In the genomic region with DNA sequence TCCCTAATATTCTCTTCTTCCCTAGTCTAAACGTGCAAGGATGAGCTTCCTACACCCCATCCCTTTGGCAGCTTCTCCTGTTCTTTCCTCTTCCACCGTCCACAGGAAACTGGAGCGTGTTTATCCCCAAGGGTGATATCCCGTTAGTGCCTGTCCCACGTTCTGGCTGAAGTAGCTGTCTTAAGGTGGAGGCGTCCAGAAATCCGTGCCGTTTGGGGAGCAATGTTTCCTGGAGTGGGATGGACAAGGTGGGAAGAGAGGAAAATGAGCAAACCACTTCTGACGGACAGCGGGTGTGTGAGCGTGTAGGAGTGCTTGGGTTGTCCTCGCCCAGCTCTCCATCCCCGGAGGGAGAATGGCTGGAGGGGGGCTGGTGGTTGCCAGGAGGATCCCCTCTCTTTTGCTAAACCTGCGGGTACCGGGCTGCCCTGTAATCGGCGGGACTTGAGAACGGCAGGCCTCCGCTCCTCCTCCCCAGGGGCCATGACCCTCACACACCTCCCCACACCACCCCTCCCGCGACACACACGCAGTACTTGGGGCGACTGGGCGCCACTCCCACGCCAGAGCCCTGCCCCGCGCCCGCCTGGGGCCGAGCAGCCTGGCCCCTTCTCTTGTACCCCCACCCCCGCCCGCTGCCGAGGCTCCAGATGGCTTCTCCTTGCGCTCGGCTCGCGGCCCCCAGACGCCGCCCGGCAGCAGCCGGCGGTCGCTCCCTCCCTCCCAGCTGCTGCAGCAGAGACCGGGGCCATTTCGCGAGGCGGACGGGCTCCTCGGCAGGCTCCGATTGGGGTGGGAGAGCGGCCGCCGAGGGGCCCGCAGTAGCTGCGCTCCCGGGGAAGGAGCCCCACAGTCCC, we compare ENCODE assay signal across 8 cellular contexts. TPM values are rescaled to one million over a fixed set of nuclear protein-coding genes. Genes with fewer than 3 reads are reported as not detected.
DNase-seq lines count a peak whose midpoint lies in the region; ATAC-seq and TF ChIP-seq lines count a peak whose summit lies in the region.

No MANE protein-coding gene starts in this region.

- H3K27ac ChIP-seq in trophoblast cell (ENCODE audit: low read depth, low read length), result no peak overlapping the region

- no peak overlapping the region for H4K12ac ChIP-seq in trophoblast cell (ENCODE audit: low read depth, low read length)

- no peak overlapping the region for H3K4ac ChIP-seq in trophoblast cell (ENCODE audit: low read depth, low read length)

- H3K9ac ChIP-seq in trophoblast cell (ENCODE audit: low read length), result no peak overlapping the region

- ATAC-seq in GM19397 (IDR thresholded peaks at IDR 0.05; ENCODE audit: unreplicated experiment) (peak; percentile 55), HG03575 (IDR thresholded peaks at IDR 0.05; ENCODE audit: extremely low read depth, insufficient number of reproducible peaks, low FRiP score, unreplicated experiment) (peak; percentile 14)

- no peak overlapping the region for H3K18ac ChIP-seq in trophoblast cell (ENCODE audit: low read length)

- no peak overlapping the region for H2BK120ac ChIP-seq in trophoblast cell (ENCODE audit: insufficient read depth, low read length, poor library complexity)

- DNase-seq in AG10803 (ENCODE audit: low read depth) (no peak), germinal center (ENCODE audit: low spot score) (peak; percentile 44), trophoblast cell (no peak), cerebellar cortex (ENCODE audit: low spot score) (no peak), RPMI8226 (no peak)
- DNase-seq in activated T-cell treated with anti-CD3 and anti-CD28 coated beads, Interleukin-2, amount 50 U/mL, for 1 hour, result peak; percentile 35

- no peak overlapping the region for H2AK5ac ChIP-seq in trophoblast cell (ENCODE audit: low read length)

- H3K4me2 ChIP-seq in trophoblast cell (ENCODE audit: low read length), result peak overlapping the region; percentile 80

- no peaks in the 10 kb centered on the region for H3K36me3 ChIP-seq in trophoblast cell (ENCODE audit: control insufficient read depth in 1 of 2, insufficient read depth in 2 of 2, low read length in 2 of 2)

- no peak overlapping the region for H3K14ac ChIP-seq in trophoblast cell (ENCODE audit: low read length)

- H3K27me3 ChIP-seq in trophoblast cell (ENCODE audit: insufficient read depth, low read length), result peaks cover 59% of the 10 kb centered on the region

- H3K4me1 ChIP-seq in trophoblast cell (ENCODE audit: control insufficient read depth in 1 of 2, insufficient read depth in 2 of 2, low read length in 2 of 2), result peaks cover 3 to 9% of the 10 kb centered on the region in 2 experiments

- H3K23ac ChIP-seq in trophoblast cell (ENCODE audit: low read length), result no peak overlapping the region

- H2BK5ac ChIP-seq in trophoblast cell (ENCODE audit: low read depth, low read length, poor library complexity), result no peak overlapping the region

- H3K9me3 ChIP-seq in trophoblast cell (ENCODE audit: insufficient read depth, low read depth, low read length), result peaks cover 4% of the 10 kb centered on the region

- no CpG with 5 or more reads among the region's 55 CpGs for WGBS in trophoblast cell (ENCODE audit: extremely low coverage, insufficient coverage, insufficient read length)

- no peaks in the 10 kb centered on the region for H3K79me1 ChIP-seq in trophoblast cell (ENCODE audit: low read length)

- no peak overlapping the region for H4K8ac ChIP-seq in trophoblast cell (ENCODE audit: low read depth, low read length)

- H2BK12ac ChIP-seq in trophoblast cell (ENCODE audit: low read length), result no peak overlapping the region

- no peaks in the 10 kb centered on the region for H3K79me2 ChIP-seq in trophoblast cell (ENCODE audit: control insufficient read depth, insufficient read depth, low read length, poor library complexity)

- H2AFZ ChIP-seq in trophoblast cell (ENCODE audit: insufficient read depth, low read length, poor library complexity), result peak overlapping the region; percentile 56

- H3K4me3 ChIP-seq in AG10803 (ENCODE audit: low read length) (peak overlapping the region; percentile 93), trophoblast cell (ENCODE audit: low read depth, low read length) (peak overlapping the region; percentile 46)

- no peak for TF ChIP-seq CTCF in AG10803 (conservative IDR thresholded peaks at IDR 0.05; ENCODE audit: low read length)

- no peak overlapping the region for H4K91ac ChIP-seq in trophoblast cell (ENCODE audit: low read depth, low read length)

RNA-seq across cellular contexts. Expression of gene PRDM8, which starts 13.9 kb away (rescaled TPM):
- polyA plus RNA-seq in trophoblast cell (2013), result 0.03 and 0.10 TPM in 2 replicates

Comparison
In these comparisons a context has a peak if more than half of its experiments do, and no peak if none do; other contexts are left out.
1. DNase-seq: peak in activated T-cell treated with anti-CD3 and anti-CD28 coated beads, Interleukin-2, amount 50 U/mL, for 1 hour (single experiment) and germinal center (single experiment); none in AG10803 (single experiment), trophoblast cell (0 of 2), cerebellar cortex (single experiment) and RPMI8226 (single experiment).